In the genomic region with DNA sequence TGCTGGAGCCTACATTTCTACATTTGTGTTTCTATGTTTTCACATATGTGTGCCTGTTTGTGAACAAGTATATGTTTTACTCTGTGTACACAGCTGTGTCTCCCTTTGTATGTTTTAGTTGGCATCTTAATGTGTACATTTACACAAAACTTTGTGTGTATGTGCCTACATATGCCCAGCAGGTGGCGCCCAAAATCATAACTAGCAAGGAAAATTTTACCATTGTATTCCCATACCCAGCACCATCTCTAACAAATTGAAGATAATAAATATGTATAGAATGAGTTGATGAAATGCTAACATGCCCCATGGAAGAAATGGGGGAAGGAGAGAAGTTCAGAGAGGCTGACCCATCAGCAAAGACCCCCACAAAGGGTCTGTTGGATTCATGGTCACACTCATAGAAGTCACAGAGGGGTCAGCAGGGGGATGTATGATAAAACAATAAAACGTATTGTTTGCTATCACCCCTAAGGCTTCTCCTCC, we compare ENCODE assay signal across 8 cellular contexts. TPM values are rescaled to one million over a fixed set of nuclear protein-coding genes. Genes with fewer than 3 reads are reported as not detected.
DNase-seq lines count a peak whose midpoint lies in the region; ATAC-seq lines count a peak whose summit lies in the region.

No MANE protein-coding gene starts in this region.

- peak overlapping the region in 6 of 8 donors; percentile 41 to 86 (median 68) for H3K27ac Mint-ChIP-seq in CD8-positive, alpha-beta memory T cell
- H3K27ac Mint-ChIP-seq in activated CD4-positive, alpha-beta memory T cell treated with anti-CD3 and anti-CD28 coated beads for 36 hours, result no peak overlapping the region

- H3K27me3 Mint-ChIP-seq in CD8-positive, alpha-beta memory T cell, result no peaks in the 10 kb centered on the region
- no peaks in the 10 kb centered on the region for H3K27me3 Mint-ChIP-seq in activated CD4-positive, alpha-beta memory T cell treated with anti-CD3 and anti-CD28 coated beads for 36 hours

- intact Hi-C loops in activated CD4-positive, alpha-beta memory T cell treated with anti-CD3 and anti-CD28 coated beads for 36 hours (cut with micrococcal nuclease), result loop anchor here (1.0 to 5.0 kb wide), 5 partner anchors 36 to 265 kb away; a partner anchor contains a TSS

- no peaks in the 10 kb centered on the region for H3K27me3 ChIP-seq in CD8-positive, alpha-beta memory T cell (ENCODE audit: insufficient read depth, low read length, poor library complexity, severe bottlenecking)

- no peaks in the 10 kb centered on the region for H3K9me3 ChIP-seq in CD8-positive, alpha-beta memory T cell (ENCODE audit: low read length)

- peak; percentile 62 to 82 (median 66) for DNase-seq in CD8-positive, alpha-beta memory T cell
- peak; percentile 74 for DNase-seq in NCI-H69 (lab: John Stamatoyannopoulos, UW)
- DNase-seq in activated CD4-positive, alpha-beta memory T cell treated with anti-CD3 and anti-CD28 coated beads for 36 hours, result peak; percentile 82
- DNase-seq in effector CD4-positive, alpha-beta T cell, result peak; percentile 71
- DNase-seq in midbrain (lab: John Stamatoyannopoulos, UW), result peak; percentile 79
- peak; percentile 83 for DNase-seq in stimulated activated CD8-positive, alpha-beta memory T cell treated with anti-CD3 and anti-CD28 coated beads, Interleukin-4, amount 100 ng/mL, for 48 hours
- no peak for DNase-seq in mesenteric fat pad (ENCODE audit: low spot score)

- H3K4me3 Mint-ChIP-seq in CD8-positive, alpha-beta memory T cell, result no peak overlapping the region
- no peak overlapping the region for H3K4me3 Mint-ChIP-seq in activated CD4-positive, alpha-beta memory T cell treated with anti-CD3 and anti-CD28 coated beads for 36 hours

- no peaks in the 10 kb centered on the region for H3K9me3 Mint-ChIP-seq in CD8-positive, alpha-beta memory T cell
- H3K9me3 Mint-ChIP-seq in activated CD4-positive, alpha-beta memory T cell treated with anti-CD3 and anti-CD28 coated beads for 36 hours, result peaks cover 13% of the 10 kb centered on the region

- peaks cover 46 to 62% (median 49%) of the 10 kb centered on the region in 3 donors for H3K4me1 Mint-ChIP-seq in CD8-positive, alpha-beta memory T cell
- peaks cover 38% of the 10 kb centered on the region for H3K4me1 Mint-ChIP-seq in activated CD4-positive, alpha-beta memory T cell treated with anti-CD3 and anti-CD28 coated beads for 36 hours (ENCODE audit: low read depth)

- peaks cover 33% of the 10 kb centered on the region for H3K4me1 ChIP-seq in CD8-positive, alpha-beta memory T cell (ENCODE audit: insufficient read depth, low read length)

- H3K4me3 ChIP-seq in CD8-positive, alpha-beta memory T cell (ENCODE audit: low read length), result no peak overlapping the region

- ATAC-seq in HG03378 (IDR thresholded peaks at IDR 0.05; ENCODE audit: unreplicated experiment), result peak; percentile 39

- POLR2A ChIA-PET in CD8-positive, alpha-beta memory T cell (lab: Charles Lee), result interaction anchor here (0.5 to 1.3 kb wide), 3 partner anchors 10 to 162 kb away, joined by 3 to 4 read pairs (median 4); no protein-coding TSS in a partner anchor
- POLR2A ChIA-PET in activated CD4-positive, alpha-beta memory T cell treated with anti-CD3 and anti-CD28 coated beads for 36 hours (lab: Charles Lee), result no interaction called here

- H3K36me3 Mint-ChIP-seq in CD8-positive, alpha-beta memory T cell, result no peaks in the 10 kb centered on the region
- H3K36me3 Mint-ChIP-seq in activated CD4-positive, alpha-beta memory T cell treated with anti-CD3 and anti-CD28 coated beads for 36 hours, result peaks cover 10% of the 10 kb centered on the region

- CTCF ChIA-PET in CD8-positive, alpha-beta memory T cell (lab: Charles Lee), result interaction anchor here (0.6 to 7.5 kb wide), 33 partner anchors 9 to 253 kb away, joined by 3 to 63 read pairs (median 4); a partner anchor contains a TSS
- CTCF ChIA-PET in activated CD4-positive, alpha-beta memory T cell treated with anti-CD3 and anti-CD28 coated beads for 36 hours (lab: Charles Lee), result interaction anchor here (0.6 to 5.6 kb wide), 43 partner anchors 9 to 568 kb away, joined by 3 to 86 read pairs (median 4); no protein-coding TSS in a partner anchor

- H3K27ac ChIP-seq in CD8-positive, alpha-beta memory T cell (ENCODE audit: low read depth, low read length), result no peak overlapping the region

- H3K36me3 ChIP-seq in CD8-positive, alpha-beta memory T cell (ENCODE audit: insufficient read depth, low read length), result no peaks in the 10 kb centered on the region

RNA-seq across cellular contexts. Expression of a gene that starts 48.1 kb away (rescaled TPM):
- under 1 TPM in 1 of 2 experiments, not detected in 1; 0.28 TPM for total RNA-seq in CD8-positive, alpha-beta memory T cell
- 0.78 TPM for polyA plus RNA-seq in CD8-positive, alpha-beta memory T cell
- total RNA-seq in activated CD4-positive, alpha-beta memory T cell treated with anti-CD3 and anti-CD28 coated beads for 36 hours, result not detected
- total RNA-seq in mesenteric fat pad, result 289 TPM

Comparison
In these comparisons a context has a peak if more than half of its experiments do, and no peak if none do; other contexts are left out.
1. RNA of a gene that starts 48.1 kb away (total RNA-seq): 289 TPM in mesenteric fat pad (single experiment); 0.28 TPM in CD8-positive, alpha-beta memory T cell and not detected in activated CD4-positive, alpha-beta memory T cell treated with anti-CD3 and anti-CD28 coated beads for 36 hours; every median in the first group is over 100 times any median in the second.